Comparison of ENCODE assay signal across 32 cellular contexts in the genomic region with DNA sequence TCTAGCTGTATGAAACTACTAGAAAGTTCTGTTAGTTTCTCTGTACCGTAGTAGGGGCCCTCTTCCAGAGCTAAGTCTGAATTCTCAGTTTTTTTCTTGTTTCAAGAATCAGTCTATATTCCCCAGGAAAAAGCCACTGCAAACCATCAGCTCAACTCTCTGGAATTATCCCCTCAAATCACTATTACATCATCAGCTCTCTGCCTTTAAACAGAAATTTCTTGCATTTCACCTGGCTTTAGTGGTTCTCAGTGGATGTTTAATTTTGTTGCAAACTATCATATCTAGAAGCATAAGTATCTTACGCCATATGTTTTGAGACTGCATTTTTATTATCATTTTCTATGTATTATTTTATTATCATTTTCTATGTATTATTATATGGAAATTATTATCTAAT.
"Had no signal": no experiment of that assay in that cellular context is flagged by ENCODE, and none has a peak within 500 bp of the region (broad histone marks: within the 10 kb centered on the region; RNA-seq: fewer than 3 reads in every experiment).

No MANE protein-coding gene starts in this region.

- FAIRE-seq: islet of Langerhans had no signal

- DNase-seq: effector CD8-positive, alpha-beta T cell; endodermal cell; foreskin keratinocyte; heart left ventricle; hippocampal formation; left cardiac atrium; left lung; mesenchymal stem cell; mucosa of descending colon; naive B cell; stimulated activated CD4-positive, alpha-beta T cell treated with anti-CD3 and anti-CD28 coated beads, Interleukin-12 subunit alpha, Interleukin-12 subunit beta, amount 100 ng/mL, for 4 hours; stimulated activated CD4-positive, alpha-beta T cell treated with anti-CD3 and anti-CD28 coated beads, Interleukin-1b, Interleukin-23, amount 100 ng/mL, for 48 hours; stimulated activated CD4-positive, alpha-beta T cell treated with anti-CD3 and anti-CD28 coated beads, Interleukin-4, amount 100 ng/mL, for 1 hour; stimulated activated CD8-positive, alpha-beta memory T cell treated with anti-CD3 and anti-CD28 coated beads, Interleukin-4, amount 100 ng/mL, for 48 hours; stimulated activated naive CD4-positive, alpha-beta T cell; stimulated activated naive CD8-positive, alpha-beta T cell treated with anti-CD3 and anti-CD28 coated beads, Interleukin-15, amount 100 ng/mL, for 72 hours; transverse colon; upper lobe of right lung; uterus had no signal

- ATAC-seq: esophagus mucosa; foreskin keratinocyte; gastroesophageal sphincter; heart left ventricle; left cardiac atrium; left lung; mucosa of descending colon; natural killer cell treated with Interleukin-12 subunit alpha and Interleukin-12 subunit beta and Interleukin-15 and Interleukin-18, amount 100 ng/mL, for 72 hours; sciatic nerve; stimulated activated naive CD8-positive, alpha-beta T cell treated with anti-CD3 and anti-CD28 coated beads, Interleukin-15, amount 100 ng/mL, for 72 hours; upper lobe of right lung had no signal

- H2AFZ ChIP-seq: neural progenitor cell, parathyroid adenoma had no signal

- H3K27me3 ChIP-seq: foreskin keratinocyte, gastroesophageal sphincter, heart left ventricle, left lung, neural progenitor cell, suprapubic skin, transverse colon, upper lobe of right lung, uterus had no signal

- H3K9me3 Mint-ChIP-seq: natural killer cell treated with Interleukin-12 subunit alpha and Interleukin-12 subunit beta and Interleukin-15 and Interleukin-18, amount 100 ng/mL, for 72 hours had no signal

- H3K79me2 ChIP-seq: parathyroid adenoma had no signal

- H3K4me1 Mint-ChIP-seq: naive B cell; neural progenitor cell; stimulated activated naive CD8-positive, alpha-beta T cell treated with anti-CD3 and anti-CD28 coated beads, Interleukin-15, amount 100 ng/mL, for 72 hours had no signal

- H3K27me3 Mint-ChIP-seq: progenitor cell of endocrine pancreas; stimulated activated naive CD8-positive, alpha-beta T cell treated with anti-CD3 and anti-CD28 coated beads, Interleukin-15, amount 100 ng/mL, for 72 hours had no signal

- H3K9me3 ChIP-seq: transverse colon, uterus had no signal

- H3K4me2 ChIP-seq: neural progenitor cell, smooth muscle cell had no signal

- H3K27ac ChIP-seq: epithelial cell of prostate, foreskin keratinocyte, gastroesophageal sphincter, heart left ventricle, left lung, neural progenitor cell, suprapubic skin, transverse colon, upper lobe of right lung, uterus had no signal

- H3K4me1 ChIP-seq: foreskin keratinocyte, gastroesophageal sphincter, heart left ventricle, left lung, uterus had no signal

- H3K36me3 ChIP-seq: gastroesophageal sphincter, heart left ventricle, left lung, neural progenitor cell, suprapubic skin, transverse colon, upper lobe of right lung, uterus had no signal

- H3K27ac Mint-ChIP-seq: dendritic cell treated with granulocyte-macrophage colony-stimulating factor and Interleukin-4, amounts not matched to agents 40 ng/mL and 50 ng/mL, for 4 days; endodermal cell; mesothelial cell of epicardium; naive B cell; natural killer cell treated with Interleukin-12 subunit alpha and Interleukin-12 subunit beta and Interleukin-15 and Interleukin-18, amount 100 ng/mL, for 72 hours; neural progenitor cell; progenitor cell of endocrine pancreas; stimulated activated naive CD8-positive, alpha-beta T cell treated with anti-CD3 and anti-CD28 coated beads, Interleukin-15, amount 100 ng/mL, for 72 hours had no signal

- H3K4me3 Mint-ChIP-seq: dendritic cell treated with granulocyte-macrophage colony-stimulating factor and Interleukin-4, amounts not matched to agents 40 ng/mL and 50 ng/mL, for 4 days; endodermal cell; mesothelial cell of epicardium; natural killer cell treated with Interleukin-12 subunit alpha and Interleukin-12 subunit beta and Interleukin-15 and Interleukin-18, amount 100 ng/mL, for 72 hours; neural progenitor cell; stimulated activated naive CD8-positive, alpha-beta T cell treated with anti-CD3 and anti-CD28 coated beads, Interleukin-15, amount 100 ng/mL, for 72 hours had no signal

- H3K9ac ChIP-seq: neural progenitor cell, parathyroid adenoma had no signal

- H3K4me3 ChIP-seq: gastroesophageal sphincter, heart left ventricle, left lung, mucosa of descending colon, neural progenitor cell, smooth muscle cell, suprapubic skin, transverse colon, upper lobe of right lung, uterus had no signal
